Comparison of ENCODE assay signal across 1 cellular context in genomic region chr16:70746040-70746707, GRCh38.
TF ChIP-seq lines count a peak whose summit lies in the region.

No MANE protein-coding gene starts in this region.

TF ChIP-seq in K562, 482 proteins besides CTCF, POLR2A, EP300 and RAD21 (continued from another document and continues in another):
- TF ChIP-seq TRIM25 (IDR thresholded peaks at IDR 0.05; ENCODE audit: borderline replicate concordance): no peak
- TF ChIP-seq ZNF408 (CRISPR knock-in tag; IDR thresholded peaks at IDR 0.05; ENCODE audit: low read depth): no peak
- no peak for TF ChIP-seq ZNF174 (CRISPR knock-in tag; IDR thresholded peaks at IDR 0.05)
- no peak for TF ChIP-seq MCM2 (IDR thresholded peaks at IDR 0.05; ENCODE audit: low read depth)
- TF ChIP-seq GTF3C2 (IDR thresholded peaks at IDR 0.05; ENCODE audit: borderline replicate concordance, extremely low read depth, insufficient read length): no peak
- TF ChIP-seq NR2C1 (IDR thresholded peaks at IDR 0.05): no peak
- TF ChIP-seq NR2C1 (tag; IDR thresholded peaks at IDR 0.05): no peak
- no peak for TF ChIP-seq ZNF232 (CRISPR knock-in tag; IDR thresholded peaks at IDR 0.05)
- no peak for TF ChIP-seq GTF2E2 (tag; IDR thresholded peaks at IDR 0.05)
- no peak for TF ChIP-seq KAT2B (IDR thresholded peaks at IDR 0.05; ENCODE audit: low read depth, low read length)
- TF ChIP-seq ZNF766 (CRISPR knock-in tag; conservative IDR thresholded peaks at IDR 0.05): no peak
- no peak for TF ChIP-seq U2AF1 (optimal IDR thresholded peaks at IDR 0.05; ENCODE audit: low read depth, low read length)
- TF ChIP-seq MLX (CRISPR knock-in tag; conservative IDR thresholded peaks at IDR 0.05): no peak
- no peak for TF ChIP-seq SP1 (CRISPR knock-in tag; IDR thresholded peaks at IDR 0.05)
- TF ChIP-seq ARID3B (CRISPR knock-in tag; IDR thresholded peaks at IDR 0.05; ENCODE audit: borderline replicate concordance): no peak
- no peak for TF ChIP-seq CHD4 (IDR thresholded peaks at IDR 0.05; ENCODE audit: insufficient read depth, insufficient replicate concordance, low read depth, low read length, poor library complexity, severe bottlenecking)
- TF ChIP-seq HINFP (tag; conservative IDR thresholded peaks at IDR 0.05; ENCODE audit: low read depth): no peak
- no peak for TF ChIP-seq FUS (optimal IDR thresholded peaks at IDR 0.05; ENCODE audit: low read depth, low read length)
- no peak for TF ChIP-seq ZNF134 (CRISPR knock-in tag; conservative IDR thresholded peaks at IDR 0.05)
- TF ChIP-seq BHLHE40 (IDR thresholded peaks at IDR 0.05; ENCODE audit: low read length): peak; percentile 76
- TF ChIP-seq NFIX (CRISPR knock-in tag; IDR thresholded peaks at IDR 0.05; ENCODE audit: low read depth): no peak
- no peak for TF ChIP-seq CLOCK (CRISPR knock-in tag; IDR thresholded peaks at IDR 0.05; ENCODE audit: borderline replicate concordance)
- no peak for TF ChIP-seq MXD1 (CRISPR knock-in tag; IDR thresholded peaks at IDR 0.05; ENCODE audit: borderline replicate concordance, poor library complexity, severe bottlenecking)
- no peak for TF ChIP-seq ZBTB33 (CRISPR knock-in tag; IDR thresholded peaks at IDR 0.05)
- TF ChIP-seq TOE1 (IDR thresholded peaks at IDR 0.05; ENCODE audit: borderline replicate concordance): no peak
- no peak for TF ChIP-seq TOE1 (CRISPR knock-in tag; IDR thresholded peaks at IDR 0.05; ENCODE audit: borderline replicate concordance, low read depth)
- no peak for TF ChIP-seq EZH2 (IDR thresholded peaks at IDR 0.05; ENCODE audit: borderline replicate concordance, low read depth, low read length)
- TF ChIP-seq ZNF239 (CRISPR knock-in tag; IDR thresholded peaks at IDR 0.05): no peak
- TF ChIP-seq KHSRP (IDR thresholded peaks at IDR 0.05): no peak
- TF ChIP-seq ZNF12 (CRISPR knock-in tag; IDR thresholded peaks at IDR 0.05): no peak
- TF ChIP-seq SP2 (IDR thresholded peaks at IDR 0.05; ENCODE audit: extremely low read depth, low read depth, low read length, poor library complexity, severe bottlenecking): no peak
- TF ChIP-seq RBM25 (IDR thresholded peaks at IDR 0.05; ENCODE audit: low read depth, low read length, severe bottlenecking): no peak
- no peak for TF ChIP-seq ZNF609 (CRISPR knock-in tag; IDR thresholded peaks at IDR 0.05; ENCODE audit: borderline replicate concordance)
- no peak for TF ChIP-seq HMGXB4 (CRISPR knock-in tag; IDR thresholded peaks at IDR 0.05)
